Comparison of ENCODE assay signal across 15 cellular contexts in genomic region chr4:133058701-133059100, GRCh38.
"Had no signal": no experiment of that assay in that cellular context is flagged by ENCODE, and none has a peak within 500 bp of the region (broad histone marks: within the 10 kb centered on the region; RNA-seq: fewer than 3 reads in every experiment).

No MANE protein-coding gene starts in this region.

- H3K9me3 ChIP-seq: body of pancreas, colonic mucosa, right lobe of liver, suprapubic skin, upper lobe of left lung had no signal

- H3K4me3 ChIP-seq: body of pancreas, colonic mucosa, esophagus muscularis mucosa, right lobe of liver, suprapubic skin, upper lobe of left lung had no signal

- ATAC-seq: activated naive CD4-positive, alpha-beta T cell treated with anti-CD3 and anti-CD28 coated beads, Interleukin-2, amount 50 U/mL, for 72 hours; activated T-cell treated with anti-CD3 and anti-CD28 coated beads, Interleukin-2, amount 50 U/mL, for 72 hours; body of pancreas; right lobe of liver; T-helper 17 cell had no signal

- H3K27ac ChIP-seq: body of pancreas, colonic mucosa, esophagus muscularis mucosa, right lobe of liver, suprapubic skin, upper lobe of left lung had no signal

- DNase-seq: activated CD4-positive, alpha-beta T cell treated with anti-CD3 and anti-CD28 coated beads for 48 hours; activated CD8-positive, alpha-beta memory T cell treated with anti-CD3 and anti-CD28 coated beads, Interleukin-2, amount 50 U/mL, for 48 hours; activated gamma-delta T cell; activated T-cell treated with anti-CD3 and anti-CD28 coated beads, Interleukin-2, amount 50 U/mL, for 72 hours; amniotic stem cell; body of pancreas; caudate nucleus; colonic mucosa; kidney; right lobe of liver; T-helper 17 cell; upper lobe of left lung had no signal

- H3K4me1 ChIP-seq: body of pancreas, colonic mucosa, esophagus muscularis mucosa, right lobe of liver, suprapubic skin, upper lobe of left lung had no signal

- H3K36me3 ChIP-seq: colonic mucosa, esophagus muscularis mucosa, right lobe of liver, suprapubic skin, upper lobe of left lung had no signal

- H3K27me3 ChIP-seq: body of pancreas, colonic mucosa, esophagus muscularis mucosa, right lobe of liver, suprapubic skin, upper lobe of left lung had no signal
